In genomic region chr5:16700081-16700480, GRCh38 we compare ENCODE assay signal across 21 cellular contexts.
"Had no signal": no experiment of that assay in that cellular context is flagged by ENCODE, and none has a peak within 500 bp of the region (broad histone marks: within the 10 kb centered on the region; RNA-seq: fewer than 3 reads in every experiment).

No MANE protein-coding gene starts in this region.

- H3K4me3 Mint-ChIP-seq: activated CD4-positive, alpha-beta memory T cell treated with anti-CD3 and anti-CD28 coated beads for 36 hours; activated CD4-positive, alpha-beta T cell treated with anti-CD3 and anti-CD28 coated beads, Interleukin-2, amount 10 ng/mL, durations not matched to agents 7 days and 5 days; activated naive CD4-positive, alpha-beta T cell treated with anti-CD3 and anti-CD28 coated beads for 36 hours; activated naive CD8-positive, alpha-beta T cell treated with anti-CD3 and anti-CD28 coated beads for 36 hours; activated T-helper 17 cell treated with anti-CD3 and anti-CD28 coated beads, Interleukin-2, amount 50 U/mL, for 72 hours; T-helper 17 cell had no signal

- DNase-seq: activated CD4-positive, alpha-beta memory T cell treated with anti-CD3 and anti-CD28 coated beads for 36 hours; activated CD4-positive, alpha-beta T cell treated with anti-CD3 and anti-CD28 coated beads, Interleukin-2, amount 10 ng/mL, durations not matched to agents 7 days and 5 days; activated CD4-positive, CD25-positive, alpha-beta regulatory T cell; activated CD8-positive, alpha-beta memory T cell treated with anti-CD3 and anti-CD28 coated beads for 24 hours; activated gamma-delta T cell; activated naive CD4-positive, alpha-beta T cell treated with anti-CD3 and anti-CD28 coated beads for 36 hours; activated naive CD8-positive, alpha-beta T cell treated with anti-CD3 and anti-CD28 coated beads for 36 hours; activated T-cell treated with anti-CD3 and anti-CD28 coated beads, Interleukin-2, amount 50 U/mL, for 48 hours; anterior cingulate cortex; IMR-90; KBM-7; NCI-H1048; NCI-H2029; NCI-H2107; NCI-H345; NCI-H510A treated with DMSO at 0.1 percent for 48 hours; Peyer's patch; SHP77; T-helper 17 cell; T-helper 9 cell had no signal

- H3K27ac ChIP-seq: Peyer's patch had no signal

- H3K36me3 Mint-ChIP-seq: activated CD4-positive, alpha-beta memory T cell treated with anti-CD3 and anti-CD28 coated beads for 36 hours; activated naive CD8-positive, alpha-beta T cell treated with anti-CD3 and anti-CD28 coated beads for 36 hours had no signal

- H3K9me3 ChIP-seq: Peyer's patch had no signal

- ATAC-seq: activated T-helper 17 cell treated with anti-CD3 and anti-CD28 coated beads, Interleukin-2, amount 50 U/mL, for 72 hours; T-helper 17 cell had no signal

- H3K9me3 Mint-ChIP-seq: activated CD4-positive, alpha-beta memory T cell treated with anti-CD3 and anti-CD28 coated beads for 36 hours; activated CD4-positive, alpha-beta T cell treated with anti-CD3 and anti-CD28 coated beads, Interleukin-2, amount 10 ng/mL, durations not matched to agents 7 days and 5 days; activated naive CD4-positive, alpha-beta T cell treated with anti-CD3 and anti-CD28 coated beads for 36 hours; activated naive CD8-positive, alpha-beta T cell treated with anti-CD3 and anti-CD28 coated beads for 36 hours; activated T-helper 17 cell treated with anti-CD3 and anti-CD28 coated beads, Interleukin-2, amount 50 U/mL, for 72 hours had no signal

- H3K4me1 Mint-ChIP-seq: activated CD4-positive, alpha-beta T cell treated with anti-CD3 and anti-CD28 coated beads, Interleukin-2, amount 10 ng/mL, durations not matched to agents 7 days and 5 days; activated naive CD8-positive, alpha-beta T cell treated with anti-CD3 and anti-CD28 coated beads for 36 hours; activated T-helper 17 cell treated with anti-CD3 and anti-CD28 coated beads, Interleukin-2, amount 50 U/mL, for 72 hours had no signal

- H3K27me3 ChIP-seq: Peyer's patch had no signal

- H3K27me3 Mint-ChIP-seq: activated CD4-positive, alpha-beta memory T cell treated with anti-CD3 and anti-CD28 coated beads for 36 hours; activated naive CD8-positive, alpha-beta T cell treated with anti-CD3 and anti-CD28 coated beads for 36 hours had no signal

- H3K4me3 ChIP-seq: Peyer's patch had no signal

- H3K27ac Mint-ChIP-seq: activated CD4-positive, alpha-beta memory T cell treated with anti-CD3 and anti-CD28 coated beads for 36 hours; activated CD4-positive, alpha-beta T cell treated with anti-CD3 and anti-CD28 coated beads, Interleukin-2, amount 10 ng/mL, durations not matched to agents 7 days and 5 days; activated naive CD4-positive, alpha-beta T cell treated with anti-CD3 and anti-CD28 coated beads for 36 hours; activated naive CD8-positive, alpha-beta T cell treated with anti-CD3 and anti-CD28 coated beads for 36 hours; activated T-helper 17 cell treated with anti-CD3 and anti-CD28 coated beads, Interleukin-2, amount 50 U/mL, for 72 hours; T-helper 17 cell had no signal
